In the genomic region with DNA sequence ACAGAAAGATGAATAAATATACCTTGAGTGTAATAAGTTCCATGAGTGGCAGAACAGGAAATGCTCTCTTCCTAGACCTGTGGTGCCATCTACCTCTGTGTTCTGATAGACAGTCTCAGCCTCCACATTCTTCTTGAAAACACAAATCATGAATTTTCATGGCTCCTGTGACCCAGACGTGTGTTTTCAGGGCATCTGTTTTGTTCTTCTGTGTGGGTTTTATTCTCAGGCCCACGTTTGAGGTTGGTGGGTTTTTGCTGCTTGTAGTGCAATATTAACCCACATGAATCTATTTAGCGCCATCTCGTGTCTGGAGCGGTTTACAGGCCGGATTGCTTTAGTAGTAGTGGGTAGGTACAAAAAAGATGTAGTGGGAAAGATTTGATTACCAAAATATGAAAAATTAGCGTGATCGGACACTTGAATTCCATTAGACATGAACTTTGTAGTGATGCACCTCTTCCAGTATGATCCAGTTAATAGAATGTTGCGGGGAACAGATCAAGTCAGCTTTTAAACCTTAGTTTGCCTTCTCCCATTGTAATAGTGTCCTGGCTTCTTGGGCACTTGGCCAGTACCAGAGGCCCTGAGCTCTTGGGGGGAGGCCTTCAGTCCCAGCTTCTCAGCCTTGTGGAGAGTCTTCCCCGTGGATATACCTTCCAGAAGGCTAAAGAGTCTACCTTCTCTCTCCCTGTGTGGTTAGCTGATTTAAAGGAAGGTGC, we compare ENCODE assay signal across 8 cellular contexts.
DNase-seq lines count a peak whose midpoint lies in the region; ATAC-seq and TF ChIP-seq lines count a peak whose summit lies in the region.

No MANE protein-coding gene starts in this region.

- peak; percentile 74 for ATAC-seq in GM18868 (IDR thresholded peaks at IDR 0.05; ENCODE audit: unreplicated experiment)

- H3K9me3 ChIP-seq in BE2C, result no peaks in the 10 kb centered on the region

- H3K36me3 ChIP-seq in BE2C, result no peaks in the 10 kb centered on the region

- H3K27me3 ChIP-seq in BE2C, result no peaks in the 10 kb centered on the region

- DNase-seq in BE2C, result peak; percentile 47
- peak; percentile 84 for DNase-seq in NCI-H1694 (lab: John Stamatoyannopoulos, UW)
- peak; percentile 37 for DNase-seq in amniotic stem cell (lab: John Stamatoyannopoulos, UW)
- peak; percentile 41 for DNase-seq in hepatic stellate cell (ENCODE audit: low spot score)
- peak; percentile 40 for DNase-seq in stromal cell of bone marrow (ENCODE audit: low read depth)
- no peak for DNase-seq in effector CD4-positive, alpha-beta T cell
- no peak for DNase-seq in NCI-H345 (lab: John Stamatoyannopoulos, UW)

- TF ChIP-seq CTCF in BE2C (IDR thresholded peaks at IDR 0.05; ENCODE audit: low read depth, low read length), result peak; percentile 61

- H3K4me3 ChIP-seq in BE2C (ENCODE audit: low read depth, low read length), result no peak overlapping the region

- no peaks in the 10 kb centered on the region for H3K4me1 ChIP-seq in BE2C

Comparison
In these comparisons a context has a peak if more than half of its experiments do, and no peak if none do; other contexts are left out.
1. DNase-seq: peak in BE2C (single experiment), NCI-H1694 (single experiment), amniotic stem cell (single experiment), hepatic stellate cell (single experiment) and stromal cell of bone marrow (single experiment); none in effector CD4-positive, alpha-beta T cell (single experiment) and NCI-H345 (single experiment).